9 cellular contexts compared by ENCODE assay signal in genomic region chr18:45775726-45776125, GRCh38. TPM values are rescaled to one million over a fixed set of nuclear protein-coding genes. Genes with fewer than 3 reads are reported as not detected.
DNase-seq lines count a peak whose midpoint lies in the region; ATAC-seq, FAIRE-seq and TF ChIP-seq lines count a peak whose summit lies in the region.
"Had no signal": no experiment of that assay in that cellular context is flagged by ENCODE, and none has a peak within 500 bp of the region (broad histone marks: within the 10 kb centered on the region; RNA-seq: fewer than 3 reads in every experiment).

No MANE protein-coding gene starts in this region.

- TF ChIP-seq RAD21 in liver (IDR thresholded peaks at IDR 0.05), result no peak
- TF ChIP-seq RAD21 in HepG2 (CRISPR knock-in tag; IDR thresholded peaks at IDR 0.05), result no peak

- 61% methylated on average over 8 of the region's 8 CpGs for whole genome bisulfite sequencing in liver
- WGBS in HepG2 (ENCODE audit: low lambda C conversion rate), result 38% methylated on average over 8 of the region's 8 CpGs

- FAIRE-seq in HepG2 (lab: Jason Lieb, UNC), result no peak
- FAIRE-seq: islet of Langerhans had no signal

- no peaks in the 10 kb centered on the region for H3K27me3 ChIP-seq in liver (ENCODE audit: control insufficient read depth in 4 of 4, insufficient read depth in 4 of 4, low read length in 3 of 4)
- no peaks in the 10 kb centered on the region; a peak in 1 of 5 replicates for H3K27me3 ChIP-seq in HepG2 (ENCODE audit: control insufficient read depth in 1 of 2, insufficient read depth in 2 of 2, low read length in 2 of 2)
- H3K27me3 ChIP-seq in muscle layer of colon (ENCODE audit: control insufficient read depth in 1 of 2, insufficient read depth in 2 of 2, low read length in 2 of 2), result no peaks in the 10 kb centered on the region
- no peaks in the 10 kb centered on the region for H3K27me3 ChIP-seq in vagina

- H3K9ac ChIP-seq in liver (ENCODE audit: low read depth in 1 of 2, low read length in 2 of 2), result no peak overlapping the region
- H3K9ac ChIP-seq in HepG2 (ENCODE audit: insufficient read depth, low read depth, low read length), result no peak overlapping the region
- peak overlapping the region; percentile 19 for H3K9ac ChIP-seq in muscle layer of colon (ENCODE audit: low read length)

- DNase-seq in HepG2 (ENCODE audit: low spot score), result no peak
- no peak for DNase-seq in choroid plexus epithelial cell (ENCODE audit: low read depth)
- DNase-seq in vagina (ENCODE audit: extremely low spot score in 2 of 2), result no peak
- no peak for DNase-seq in NCI-H2196 (lab: John Stamatoyannopoulos, UW; ENCODE audit: unreplicated experiment)
- no peak for DNase-seq in NCI-H2171 treated with DMSO at 0.1 percent for 48 hours (lab: John Stamatoyannopoulos, UW)

- TF ChIP-seq POLR2A in HepG2 (IDR thresholded peaks at IDR 0.05; ENCODE audit: insufficient read depth in 1 of 2, low read depth in 2 of 2, low read length in 2 of 2) (no peak), vagina (IDR thresholded peaks at IDR 0.05) (no peak)

- H3K4me3 ChIP-seq in liver (ENCODE audit: low read depth in 1 of 3, low read length in 3 of 3) (peak overlapping the region; percentile 41 to 57 (median 53)), HepG2 (replicated peaks in 1 of 3; ENCODE audit: insufficient read depth in 1 of 3, low read depth in 2 of 3, low read length in 3 of 3) (no peak overlapping the region), choroid plexus epithelial cell (ENCODE audit: low read depth, low read length) (peak overlapping the region; percentile 81), muscle layer of colon (ENCODE audit: low read depth in 1 of 2, low read length in 2 of 2) (peak overlapping the region; percentile 52 to 63), vagina (peak overlapping the region; percentile 50 to 54)

- ATAC-seq in HepG2, result no peak
- ATAC-seq in HG03196 (IDR thresholded peaks at IDR 0.05; ENCODE audit: unreplicated experiment), result no peak

- H3K9me3 ChIP-seq in liver (ENCODE audit: control insufficient read depth in 4 of 4, low read length in 3 of 4) (no peaks in the 10 kb centered on the region), HepG2 (ENCODE audit: low read length) (no peaks in the 10 kb centered on the region), muscle layer of colon (ENCODE audit: low read length) (no peaks in the 10 kb centered on the region), vagina (no peaks in the 10 kb centered on the region)

- no peaks in the 10 kb centered on the region for H3K79me2 ChIP-seq in HepG2 (ENCODE audit: insufficient read depth, low read length)

- intact Hi-C loops in HepG2 (cut with micrococcal nuclease; ENCODE audit: unreplicated experiment), result no loop called here
- intact Hi-C loops in vagina (cut with DNase I), result no loop called here

- no peak overlapping the region for H3K4me2 ChIP-seq in HepG2 (ENCODE audit: low read depth, low read length)

- no peaks in the 10 kb centered on the region for H4K20me1 ChIP-seq in HepG2 (ENCODE audit: insufficient read depth, low read length)

- H3K36me3 ChIP-seq in liver (ENCODE audit: control insufficient read depth in 4 of 4, insufficient read depth in 3 of 4, low read depth in 1 of 4, low read length in 3 of 4), result no peaks in the 10 kb centered on the region
- H3K36me3 ChIP-seq in HepG2 (replicated peaks in 1 of 2; ENCODE audit: control insufficient read depth in 1 of 2, insufficient read depth in 2 of 2, low read length in 2 of 2), result no peaks in the 10 kb centered on the region
- H3K36me3 ChIP-seq in muscle layer of colon (ENCODE audit: insufficient read depth, low read length), result no peaks in the 10 kb centered on the region
- no peaks in the 10 kb centered on the region for H3K36me3 ChIP-seq in vagina

- POLR2A ChIA-PET in HepG2 (lab: Yijun Ruan, JAX), result no interaction called here

- TF ChIP-seq CTCF in liver (IDR thresholded peaks at IDR 0.05; ENCODE audit: low read depth, low read length, missing input control), result no peak
- TF ChIP-seq CTCF in HepG2 (CRISPR knock-in tag; IDR thresholded peaks at IDR 0.05), result no peak
- no peak for TF ChIP-seq CTCF in choroid plexus epithelial cell (conservative IDR thresholded peaks at IDR 0.05; ENCODE audit: low read depth, low read length)
- TF ChIP-seq CTCF in vagina (IDR thresholded peaks at IDR 0.05), result no peak

- H2AFZ ChIP-seq in HepG2 (ENCODE audit: low read length), result no peak overlapping the region

- CTCF ChIA-PET in HepG2 (lab: Yijun Ruan, JAX; ENCODE audit: low intra/inter-chr PET ratio, low total read pairs), result no interaction called here

- in situ Hi-C loops in HepG2 (cut with HindIII; ENCODE audit: extremely low pct_ligation_motif_present, low pct_unique_long_range_greater_than_20kb), result no loop called here

- TF ChIP-seq EP300 in HepG2 (IDR thresholded peaks at IDR 0.05; ENCODE audit: low read depth in 2 of 2, low read length in 2 of 2) (no peak), HepG2 (CRISPR knock-in tag; IDR thresholded peaks at IDR 0.05; ENCODE audit: borderline replicate concordance) (no peak)

- H3K27ac ChIP-seq in liver (ENCODE audit: low read depth in 1 of 2, low read length in 2 of 2) (peak overlapping the region in 1 of 2 donors; percentile 9), HepG2 (ENCODE audit: extremely low read length, insufficient read depth, low read length) (no peak overlapping the region), muscle layer of colon (ENCODE audit: low read depth, low read length) (peak overlapping the region; percentile 32), vagina (no peak overlapping the region)

- BruUV-seq in HepG2 (replicated peaks; lab: Mats Ljungman, UMichigan), result no TSS peak

- peaks cover 0 to 6% (median 0%) of the 10 kb centered on the region in 4 donors for H3K4me1 ChIP-seq in liver (ENCODE audit: control insufficient read depth in 4 of 4, insufficient read depth in 4 of 4, low read length in 3 of 4)
- H3K4me1 ChIP-seq in HepG2 (ENCODE audit: insufficient read depth, low read length), result no peaks in the 10 kb centered on the region
- H3K4me1 ChIP-seq in muscle layer of colon (ENCODE audit: insufficient read depth, low read length), result no peaks in the 10 kb centered on the region
- peaks cover 6% of the 10 kb centered on the region for H3K4me1 ChIP-seq in vagina

TF ChIP-seq in liver, 16 proteins besides CTCF, POLR2A, EP300 and RAD21 (continues in another document):
- no peak for TF ChIP-seq NR2F2 (IDR thresholded peaks at IDR 0.05)
- no peak for TF ChIP-seq FOXA1 (IDR thresholded peaks at IDR 0.05)
- no peak for TF ChIP-seq FOXA2 (IDR thresholded peaks at IDR 0.05)

RNA-seq across cellular contexts. Expression of gene SIGLEC15, which starts 49.7 kb away (rescaled TPM):
- under 1 TPM; 0.17 to 0.42 TPM for total RNA-seq in liver
- under 1 TPM; 0.24 to 0.33 TPM for polyA plus RNA-seq in liver
- not detected in 2 replicates for total RNA-seq in HepG2 (2016; rRNA removed; fragmentation: Illumina TruSeq; extraction: Trizol)
- total RNA-seq in HepG2 (2016; cell fraction: cytosol; rRNA removed; fragmentation: Illumina TruSeq; extraction: Trizol; ENCODE audit: low read depth), result not detected in 2 replicates
- total RNA-seq in HepG2 (2016; cell fraction: insoluble cytoplasmic fraction; rRNA removed; fragmentation: Illumina TruSeq; extraction: Trizol), result not detected in 2 replicates
- not detected in 2 replicates for total RNA-seq in HepG2 (2016; cell fraction: membrane; rRNA removed; fragmentation: Illumina TruSeq; extraction: Trizol)
- not detected in 2 replicates for total RNA-seq in HepG2 (2016; cell fraction: nucleus; rRNA removed; fragmentation: Illumina TruSeq; extraction: Trizol)
- not detected in 2 replicates for polyA plus RNA-seq in HepG2 (2011; rRNA removed)
- not detected in 2 replicates for polyA plus RNA-seq in HepG2 (2011; cell fraction: cytosol; rRNA removed)
- polyA plus RNA-seq in HepG2 (2011; cell fraction: nucleus; rRNA removed), result not detected in 2 replicates
- not detected in 2 replicates for polyA plus RNA-seq in HepG2 (2012)
- not detected in 2 replicates for polyA plus RNA-seq in HepG2 (2016; cell fraction: cytosol; fragmentation: Illumina TruSeq; extraction: Trizol; ENCODE audit: low read depth)
- polyA plus RNA-seq in HepG2 (2016; cell fraction: insoluble cytoplasmic fraction; fragmentation: Illumina TruSeq; extraction: Trizol; ENCODE audit: low read depth), result not detected in 2 replicates
- not detected in 2 replicates for polyA plus RNA-seq in HepG2 (2016; cell fraction: membrane; fragmentation: Illumina TruSeq; extraction: Trizol; ENCODE audit: low read depth)
- not detected in 2 replicates for polyA plus RNA-seq in HepG2 (2016; cell fraction: nucleus; fragmentation: Illumina TruSeq; extraction: Trizol; ENCODE audit: insufficient read depth, low read depth)
- polyA minus RNA-seq in HepG2 (2011; rRNA and poly(A)+ RNA removed; ENCODE audit: low replicate concordance), result not detected in 2 replicates
- polyA minus RNA-seq in HepG2 (2011; cell fraction: cytosol; rRNA and poly(A)+ RNA removed), result not detected in 2 replicates
- not detected in 2 replicates for polyA minus RNA-seq in HepG2 (2011; cell fraction: nucleus; rRNA and poly(A)+ RNA removed)
- total RNA-seq in vagina, result not detected

RNA-seq across cellular contexts. Expression of gene SLC14A1, which starts 51.7 kb away (rescaled TPM):
- total RNA-seq in liver, result 10 to 100 TPM in 1 of 2 donors, 1 to 10 TPM in 1; 1.0 to 96.7 TPM
- polyA plus RNA-seq in liver, result under 1 TPM; 0.56 to 0.60 TPM
- not detected in 2 replicates for total RNA-seq in HepG2 (2016; rRNA removed; fragmentation: Illumina TruSeq; extraction: Trizol)
- total RNA-seq in HepG2 (2016; cell fraction: cytosol; rRNA removed; fragmentation: Illumina TruSeq; extraction: Trizol; ENCODE audit: low read depth), result not detected in 2 replicates
- total RNA-seq in HepG2 (2016; cell fraction: insoluble cytoplasmic fraction; rRNA removed; fragmentation: Illumina TruSeq; extraction: Trizol), result not detected in 2 replicates
- total RNA-seq in HepG2 (2016; cell fraction: membrane; rRNA removed; fragmentation: Illumina TruSeq; extraction: Trizol), result not detected in 2 replicates
- total RNA-seq in HepG2 (2016; cell fraction: nucleus; rRNA removed; fragmentation: Illumina TruSeq; extraction: Trizol), result not detected in 2 replicates
- polyA plus RNA-seq in HepG2 (2011; rRNA removed), result not detected in 2 replicates
- polyA plus RNA-seq in HepG2 (2011; cell fraction: cytosol; rRNA removed), result not detected in 2 replicates
- polyA plus RNA-seq in HepG2 (2011; cell fraction: nucleus; rRNA removed), result not detected in 2 replicates
- not detected in 2 replicates for polyA plus RNA-seq in HepG2 (2012)
- polyA plus RNA-seq in HepG2 (2016; cell fraction: cytosol; fragmentation: Illumina TruSeq; extraction: Trizol; ENCODE audit: low read depth), result not detected in 2 replicates
- polyA plus RNA-seq in HepG2 (2016; cell fraction: insoluble cytoplasmic fraction; fragmentation: Illumina TruSeq; extraction: Trizol; ENCODE audit: low read depth), result not detected in 2 replicates
- not detected in 2 replicates for polyA plus RNA-seq in HepG2 (2016; cell fraction: membrane; fragmentation: Illumina TruSeq; extraction: Trizol; ENCODE audit: low read depth)
- not detected in 2 replicates for polyA plus RNA-seq in HepG2 (2016; cell fraction: nucleus; fragmentation: Illumina TruSeq; extraction: Trizol; ENCODE audit: insufficient read depth, low read depth)
- not detected in 2 replicates for polyA minus RNA-seq in HepG2 (2011; rRNA and poly(A)+ RNA removed; ENCODE audit: low replicate concordance)
- not detected in 2 replicates for polyA minus RNA-seq in HepG2 (2011; cell fraction: cytosol; rRNA and poly(A)+ RNA removed)
- polyA minus RNA-seq in HepG2 (2011; cell fraction: nucleus; rRNA and poly(A)+ RNA removed), result not detected in 2 replicates
- total RNA-seq in vagina, result 3.4 TPM

Comparison
In these comparisons a context has a peak if more than half of its experiments do, and no peak if none do; other contexts are left out.
1. H3K4me3 ChIP-seq: peak in liver (3 of 3), choroid plexus epithelial cell (single experiment), muscle layer of colon (2 of 2) and vagina (2 of 2); none in HepG2 (0 of 3).